ENCODE assay signal across 23 cellular contexts in the genomic region with DNA sequence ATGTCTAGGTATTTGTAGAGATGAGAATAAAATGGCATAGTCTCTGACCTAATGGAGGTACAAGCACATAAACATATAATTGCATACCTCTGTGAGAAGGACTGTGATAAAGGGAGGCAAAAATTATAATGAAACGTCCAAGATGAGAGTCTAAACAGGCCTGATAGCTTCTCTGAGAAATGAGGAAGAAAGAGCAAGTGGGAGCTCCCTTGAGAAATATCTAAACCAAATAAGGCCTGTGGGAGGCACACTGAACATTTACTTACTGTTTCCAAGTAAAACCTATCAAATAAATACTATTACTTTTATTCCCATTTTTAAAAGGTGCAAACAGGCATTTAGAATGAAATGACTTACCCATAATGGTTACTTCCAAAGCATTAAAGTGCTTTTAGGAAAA.
A peak's percentile ranks its signal among the peaks of the same experiment; 100 is the strongest.
DNase-seq lines count a peak whose midpoint lies in the region; ATAC-seq and TF ChIP-seq lines count a peak whose summit lies in the region.
"Had no signal": no experiment of that assay in that cellular context is flagged by ENCODE, and none has a peak within 500 bp of the region (broad histone marks: within the 10 kb centered on the region; RNA-seq: fewer than 3 reads in every experiment).

No MANE protein-coding gene starts in this region.

- no peak overlapping the region for H3K4me2 ChIP-seq in GM23338

- H3K27me3 Mint-ChIP-seq in GM23338 (ENCODE audit: insufficient read depth, low read depth, poor library complexity): no peaks in the 10 kb centered on the region
- H3K27me3 Mint-ChIP-seq in osteocyte (ENCODE audit: unreplicated experiment): no peaks in the 10 kb centered on the region
- H3K27me3 Mint-ChIP-seq: activated CD4-positive, alpha-beta T cell treated with anti-CD3 and anti-CD28 coated beads, Interleukin-2, amount 10 ng/mL, durations not matched to agents 7 days and 5 days; CD4-positive, alpha-beta memory T cell; progenitor cell of endocrine pancreas had no signal

- no peaks in the 10 kb centered on the region for H3F3A ChIP-seq in GM23338 (replicated peaks; ENCODE audit: low read depth)

- TF ChIP-seq CTCF in GM23338 (conservative IDR thresholded peaks at IDR 0.05; ENCODE audit: low read depth in 2 of 2) (no peak), osteocyte (IDR thresholded peaks at IDR 0.05) (no peak)

- H3K4me1 Mint-ChIP-seq in GM23338: peaks cover 3% of the 10 kb centered on the region; the same call in 2 of the 3 replicates
- peaks cover 17% of the 10 kb centered on the region for H3K4me1 Mint-ChIP-seq in osteocyte (ENCODE audit: unreplicated experiment)
- H3K4me1 Mint-ChIP-seq: activated CD4-positive, alpha-beta T cell treated with anti-CD3 and anti-CD28 coated beads, Interleukin-2, amount 10 ng/mL, durations not matched to agents 7 days and 5 days; activated naive CD4-positive, alpha-beta T cell treated with anti-CD3 and anti-CD28 coated beads, Interleukin-2, amount 50 U/mL, for 24 hours; CD4-positive, alpha-beta memory T cell; neural crest cell had no signal

- H3K27ac Mint-ChIP-seq in GM23338 (peak overlapping the region; percentile 53; the same call in 1 of the 2 replicates), osteocyte (ENCODE audit: unreplicated experiment) (peak overlapping the region; percentile 76)
- H3K27ac Mint-ChIP-seq: activated CD4-positive, alpha-beta T cell treated with anti-CD3 and anti-CD28 coated beads, Interleukin-2, amount 10 ng/mL, durations not matched to agents 7 days and 5 days; activated naive CD4-positive, alpha-beta T cell treated with anti-CD3 and anti-CD28 coated beads, Interleukin-2, amount 50 U/mL, for 24 hours; activated T-helper 1 cell treated with anti-CD3 and anti-CD28 coated beads, Interleukin-12 subunit alpha, Interleukin-12 subunit beta, Interleukin-2, Interleukin-4 antibody, amounts not matched to agents 30 ng/mL and 10 ng/mL and 1 ng/mL, durations not matched to agents 14 hours and 24 hours and 36 hours; CD4-positive, alpha-beta memory T cell; progenitor cell of endocrine pancreas had no signal

- H3K4me3 ChIP-seq in GM23338 (no peak overlapping the region), SJSA1 (no peak overlapping the region)
- H3K4me3 ChIP-seq: left lung, SK-N-MC had no signal

- H3K27me3 ChIP-seq in GM23338 (ENCODE audit: insufficient read depth): no peaks in the 10 kb centered on the region
- no peaks in the 10 kb centered on the region for H3K27me3 ChIP-seq in SJSA1 (replicated peaks)
- H3K27me3 ChIP-seq: left lung had no signal

- H3K9me3 Mint-ChIP-seq in GM23338: peaks cover 9% of the 10 kb centered on the region; the same call in 2 of the 3 replicates
- peaks cover 24% of the 10 kb centered on the region for H3K9me3 Mint-ChIP-seq in osteocyte (ENCODE audit: unreplicated experiment)

- H3K79me2 ChIP-seq in GM23338 (replicated peaks; ENCODE audit: insufficient read depth): no peaks in the 10 kb centered on the region

- no peaks in the 10 kb centered on the region for H4K20me1 ChIP-seq in GM23338 (replicated peaks; ENCODE audit: insufficient read depth)

- no peak overlapping the region for H3K4me3 Mint-ChIP-seq in GM23338
- H3K4me3 Mint-ChIP-seq in osteocyte (ENCODE audit: unreplicated experiment): no peak overlapping the region
- H3K4me3 Mint-ChIP-seq: activated CD4-positive, alpha-beta T cell treated with anti-CD3 and anti-CD28 coated beads, Interleukin-2, amount 10 ng/mL, durations not matched to agents 7 days and 5 days; activated naive CD4-positive, alpha-beta T cell treated with anti-CD3 and anti-CD28 coated beads, Interleukin-2, amount 50 U/mL, for 24 hours; activated T-helper 1 cell treated with anti-CD3 and anti-CD28 coated beads, Interleukin-12 subunit alpha, Interleukin-12 subunit beta, Interleukin-2, Interleukin-4 antibody, amounts not matched to agents 30 ng/mL and 10 ng/mL and 1 ng/mL, durations not matched to agents 14 hours and 24 hours and 36 hours; CD4-positive, alpha-beta memory T cell; neural crest cell had no signal

- H3K36me3 ChIP-seq in GM23338 (ENCODE audit: insufficient read depth): no peaks in the 10 kb centered on the region
- no peaks in the 10 kb centered on the region for H3K36me3 ChIP-seq in SJSA1
- H3K36me3 ChIP-seq: left lung, WERI-Rb-1 had no signal

- no peak overlapping the region for H3K27ac ChIP-seq in GM23338 (ENCODE audit: low read depth)
- peak overlapping the region; percentile 41 for H3K27ac ChIP-seq in SJSA1
- H3K27ac ChIP-seq: SK-N-MC, WERI-Rb-1 had no signal

- no peak overlapping the region for H2AFZ ChIP-seq in GM23338

- no peaks in the 10 kb centered on the region for H3K9me2 ChIP-seq in GM23338 (ENCODE audit: insufficient read depth)

- H3K9me3 ChIP-seq in SJSA1 (replicated peaks): no peaks in the 10 kb centered on the region

- H3K4me1 ChIP-seq in GM23338 (ENCODE audit: insufficient read depth) (no peaks in the 10 kb centered on the region), SJSA1 (replicated peaks) (peaks cover 12% of the 10 kb centered on the region)
- H3K4me1 ChIP-seq: left lung had no signal

- in situ Hi-C loops in ACHN (cut with HindIII; ENCODE audit: low pct_ligation_motif_present, low pct_unique_long_range_greater_than_20kb, low sequenced_read_pairs): no loop called here

- DNase-seq in GM23338 (ENCODE audit: low spot score) (no peak), SJSA1 (ENCODE audit: low read depth in 1 of 2, low spot score in 2 of 2) (no peak), fibroblast of gingiva (ENCODE audit: low read depth) (peak; percentile 6), osteocyte (ENCODE audit: extremely low spot score, unreplicated experiment) (no peak), HPDE6-E6E7 (ENCODE audit: extremely low spot score) (no peak), ACHN (no peak), MV-4-11 (lab: John Stamatoyannopoulos, UW) (no peak), LoVo (ENCODE audit: low spot score) (no peak)
- DNase-seq: activated CD4-positive, alpha-beta T cell treated with anti-CD3 and anti-CD28 coated beads, Interleukin-2, amount 10 ng/mL, durations not matched to agents 7 days and 5 days; CD4-positive, alpha-beta memory T cell; effector CD8-positive, alpha-beta T cell; GF-D8; left lung; NCI-H1436; NCI-H526; RPMI8226; substantia nigra; WERI-Rb-1 had no signal

- ATAC-seq in GM23338: no peak
- ATAC-seq: left lung had no signal

- H3K36me3 Mint-ChIP-seq in GM23338 (ENCODE audit: low read depth) (no peaks in the 10 kb centered on the region; the same call in 2 of the 3 replicates), osteocyte (ENCODE audit: unreplicated experiment) (peaks cover 13% of the 10 kb centered on the region)
- H3K36me3 Mint-ChIP-seq: activated naive CD4-positive, alpha-beta T cell treated with anti-CD3 and anti-CD28 coated beads, Interleukin-2, amount 50 U/mL, for 24 hours; CD4-positive, alpha-beta memory T cell had no signal

TF ChIP-seq in GM23338, 12 proteins besides CTCF, POLR2A, EP300 and RAD21 (continues in another document):
- TF ChIP-seq, protein P1, sequence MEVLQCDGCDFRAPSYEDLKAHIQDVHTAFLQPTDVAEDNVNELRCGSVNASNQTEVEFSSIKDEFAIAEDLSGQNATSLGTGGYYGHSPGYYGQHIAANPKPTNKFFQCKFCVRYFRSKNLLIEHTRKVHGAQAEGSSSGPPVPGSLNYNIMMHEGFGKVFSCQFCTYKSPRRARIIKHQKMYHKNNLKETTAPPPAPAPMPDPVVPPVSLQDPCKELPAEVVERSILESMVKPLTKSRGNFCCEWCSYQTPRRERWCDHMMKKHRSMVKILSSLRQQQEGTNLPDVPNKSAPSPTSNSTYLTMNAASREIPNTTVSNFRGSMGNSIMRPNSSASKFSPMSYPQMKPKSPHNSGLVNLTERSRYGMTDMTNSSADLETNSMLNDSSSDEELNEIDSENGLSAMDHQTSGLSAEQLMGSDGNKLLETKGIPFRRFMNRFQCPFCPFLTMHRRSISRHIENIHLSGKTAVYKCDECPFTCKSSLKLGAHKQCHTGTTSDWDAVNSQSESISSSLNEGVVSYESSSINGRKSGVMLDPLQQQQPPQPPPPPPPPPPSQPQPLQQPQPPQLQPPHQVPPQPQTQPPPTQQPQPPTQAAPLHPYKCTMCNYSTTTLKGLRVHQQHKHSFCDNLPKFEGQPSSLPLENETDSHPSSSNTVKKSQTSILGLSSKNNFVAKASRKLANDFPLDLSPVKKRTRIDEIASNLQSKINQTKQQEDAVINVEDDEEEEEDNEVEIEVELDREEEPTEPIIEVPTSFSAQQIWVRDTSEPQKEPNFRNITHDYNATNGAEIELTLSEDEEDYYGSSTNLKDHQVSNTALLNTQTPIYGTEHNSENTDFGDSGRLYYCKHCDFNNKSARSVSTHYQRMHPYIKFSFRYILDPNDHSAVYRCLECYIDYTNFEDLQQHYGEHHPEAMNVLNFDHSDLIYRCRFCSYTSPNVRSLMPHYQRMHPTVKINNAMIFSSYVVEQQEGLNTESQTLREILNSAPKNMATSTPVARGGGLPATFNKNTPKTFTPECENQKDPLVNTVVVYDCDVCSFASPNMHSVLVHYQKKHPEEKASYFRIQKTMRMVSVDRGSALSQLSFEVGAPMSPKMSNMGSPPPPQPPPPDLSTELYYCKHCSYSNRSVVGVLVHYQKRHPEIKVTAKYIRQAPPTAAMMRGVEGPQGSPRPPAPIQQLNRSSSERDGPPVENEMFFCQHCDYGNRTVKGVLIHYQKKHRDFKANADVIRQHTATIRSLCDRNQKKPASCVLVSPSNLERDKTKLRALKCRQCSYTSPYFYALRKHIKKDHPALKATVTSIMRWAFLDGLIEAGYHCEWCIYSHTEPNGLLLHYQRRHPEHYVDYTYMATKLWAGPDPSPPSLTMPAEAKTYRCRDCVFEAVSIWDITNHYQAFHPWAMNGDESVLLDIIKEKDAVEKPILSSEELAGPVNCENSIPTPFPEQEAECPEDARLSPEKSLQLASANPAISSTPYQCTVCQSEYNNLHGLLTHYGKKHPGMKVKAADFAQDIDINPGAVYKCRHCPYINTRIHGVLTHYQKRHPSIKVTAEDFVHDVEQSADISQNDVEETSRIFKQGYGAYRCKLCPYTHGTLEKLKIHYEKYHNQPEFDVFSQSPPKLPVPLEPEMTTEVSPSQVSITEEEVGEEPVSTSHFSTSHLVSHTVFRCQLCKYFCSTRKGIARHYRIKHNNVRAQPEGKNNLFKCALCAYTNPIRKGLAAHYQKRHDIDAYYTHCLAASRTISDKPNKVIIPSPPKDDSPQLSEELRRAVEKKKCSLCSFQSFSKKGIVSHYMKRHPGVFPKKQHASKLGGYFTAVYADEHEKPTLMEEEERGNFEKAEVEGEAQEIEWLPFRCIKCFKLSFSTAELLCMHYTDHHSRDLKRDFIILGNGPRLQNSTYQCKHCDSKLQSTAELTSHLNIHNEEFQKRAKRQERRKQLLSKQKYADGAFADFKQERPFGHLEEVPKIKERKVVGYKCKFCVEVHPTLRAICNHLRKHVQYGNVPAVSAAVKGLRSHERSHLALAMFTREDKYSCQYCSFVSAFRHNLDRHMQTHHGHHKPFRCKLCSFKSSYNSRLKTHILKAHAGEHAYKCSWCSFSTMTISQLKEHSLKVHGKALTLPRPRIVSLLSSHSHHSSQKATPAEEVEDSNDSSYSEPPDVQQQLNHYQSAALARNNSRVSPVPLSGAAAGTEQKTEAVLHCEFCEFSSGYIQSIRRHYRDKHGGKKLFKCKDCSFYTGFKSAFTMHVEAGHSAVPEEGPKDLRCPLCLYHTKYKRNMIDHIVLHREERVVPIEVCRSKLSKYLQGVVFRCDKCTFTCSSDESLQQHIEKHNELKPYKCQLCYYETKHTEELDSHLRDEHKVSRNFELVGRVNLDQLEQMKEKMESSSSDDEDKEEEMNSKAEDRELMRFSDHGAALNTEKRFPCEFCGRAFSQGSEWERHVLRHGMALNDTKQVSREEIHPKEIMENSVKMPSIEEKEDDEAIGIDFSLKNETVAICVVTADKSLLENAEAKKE (CRISPR knock-in tag; IDR thresholded peaks at IDR 0.05): no peak
